ENCODE assay signal across 1 cellular context in genomic region chr17:57875109-57876022, GRCh38.
TF ChIP-seq lines count a peak whose summit lies in the region.

No MANE protein-coding gene starts in this region.

TF ChIP-seq in HepG2, 621 proteins besides CTCF, POLR2A, EP300 and RAD21 (continued from another document):
- 0 out of 2 replicates have a peak, but pooled peaks have one; percentile 39 for TF ChIP-seq ZNF639 (CRISPR knock-in tag; conservative IDR thresholded peaks at IDR 0.05)
- TF ChIP-seq ATF7 (IDR thresholded peaks at IDR 0.05), result peak; percentile 61
- TF ChIP-seq ATF7 (CRISPR knock-in tag; IDR thresholded peaks at IDR 0.05), result peak; percentile 93
- TF ChIP-seq ATF2 (CRISPR knock-in tag; IDR thresholded peaks at IDR 0.05), result peak; percentile 70; the same call in 1 of the 2 replicates
- TF ChIP-seq HIC2 (CRISPR knock-in tag; IDR thresholded peaks at IDR 0.05; ENCODE audit: low read depth), result peak; percentile 97
- peak; percentile 79 for TF ChIP-seq FOSL2 (CRISPR knock-in tag; IDR thresholded peaks at IDR 0.05)
- peak; percentile 47; the same call in 1 of the 2 replicates for TF ChIP-seq ZFP82 (CRISPR knock-in tag; IDR thresholded peaks at IDR 0.05; ENCODE audit: borderline replicate concordance)
- TF ChIP-seq ZNF205 (CRISPR knock-in tag; IDR thresholded peaks at IDR 0.05), result 0 out of 2 replicates have a peak, but pooled peaks have one; percentile 30
- no peak for TF ChIP-seq ZNF652 (CRISPR knock-in tag; IDR thresholded peaks at IDR 0.05; ENCODE audit: borderline replicate concordance, low read depth)
- peak; percentile 86 for TF ChIP-seq SMC3 (IDR thresholded peaks at IDR 0.05; ENCODE audit: low read length)
- no peak for TF ChIP-seq THYN1 (CRISPR knock-in tag; IDR thresholded peaks at IDR 0.05; ENCODE audit: borderline replicate concordance, low read depth)
- no peak for TF ChIP-seq ZNF720 (CRISPR knock-in tag; IDR thresholded peaks at IDR 0.05)
- TF ChIP-seq HES4 (CRISPR knock-in tag; IDR thresholded peaks at IDR 0.05; ENCODE audit: borderline replicate concordance), result no peak
- 0 out of 2 replicates have a peak, but pooled peaks have one; percentile 26 for TF ChIP-seq MEF2D (CRISPR knock-in tag; IDR thresholded peaks at IDR 0.05)
- 0 out of 2 replicates have a peak, but pooled peaks have one; percentile 18 for TF ChIP-seq GTF2F1 (IDR thresholded peaks at IDR 0.05; ENCODE audit: low read length)
- no peak for TF ChIP-seq NR2F6 (IDR thresholded peaks at IDR 0.05)
- TF ChIP-seq NR2F6 (CRISPR knock-in tag; IDR thresholded peaks at IDR 0.05), result peak; percentile 55; the same call in 1 of the 2 replicates
- no peak for TF ChIP-seq ZNF780A (CRISPR knock-in tag; IDR thresholded peaks at IDR 0.05)
- peak; percentile 33; the same call in 1 of the 2 replicates for TF ChIP-seq THAP9 (CRISPR knock-in tag; IDR thresholded peaks at IDR 0.05; ENCODE audit: borderline replicate concordance)
- peak; percentile 31 for TF ChIP-seq SKI (IDR thresholded peaks at IDR 0.05; ENCODE audit: partially characterized antibody)
- TF ChIP-seq CBFB (CRISPR knock-in tag; IDR thresholded peaks at IDR 0.05), result peak; percentile 97
- TF ChIP-seq E2F1 (CRISPR knock-in tag; IDR thresholded peaks at IDR 0.05), result no peak
